In the genomic region with DNA sequence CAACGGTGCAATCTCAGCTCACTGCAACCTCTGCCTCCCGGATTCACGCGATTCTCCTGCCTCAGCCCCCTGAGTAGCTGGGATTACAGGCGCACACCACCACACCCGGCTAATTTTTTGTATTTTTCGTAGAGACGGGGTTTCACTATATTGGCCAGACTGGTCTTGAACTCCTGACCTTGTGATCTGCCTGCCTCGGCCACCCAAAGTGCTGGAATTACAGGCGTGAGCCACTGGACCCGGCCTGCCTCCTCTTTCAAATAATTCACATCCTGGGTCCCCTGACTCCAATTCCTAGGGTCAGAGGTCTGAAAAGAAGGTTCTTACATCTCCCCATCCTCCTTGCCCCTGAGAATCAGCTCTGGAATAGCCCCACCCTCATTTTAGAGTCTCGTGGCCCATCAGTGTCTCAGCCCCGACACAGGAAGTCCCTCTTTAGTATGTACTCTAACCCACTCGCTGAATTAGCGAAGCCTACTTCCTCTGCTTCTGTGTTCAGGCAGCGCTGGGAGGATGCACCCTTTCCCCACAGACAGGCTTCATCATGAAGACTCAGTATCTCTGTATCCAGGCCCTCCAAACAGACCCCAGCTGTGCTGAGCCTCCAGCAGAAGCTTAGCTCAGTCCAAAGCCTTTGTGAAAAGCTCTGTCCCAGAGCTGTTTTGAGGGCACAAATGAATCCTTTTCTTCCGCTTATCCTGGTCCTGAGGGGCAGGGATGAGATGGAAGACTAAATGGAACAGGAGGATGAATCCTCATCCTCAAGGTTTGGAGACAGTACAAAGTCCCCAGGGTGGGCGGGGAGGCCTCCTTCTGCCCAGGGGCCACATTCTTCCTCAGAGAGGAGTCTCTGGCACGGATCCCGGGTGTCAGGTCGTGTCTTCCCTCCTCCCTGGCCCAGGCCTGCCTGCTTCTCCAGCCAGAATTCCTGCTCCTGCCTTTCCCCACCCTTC, we compare ENCODE assay signal across 8 cellular contexts. TPM values are rescaled to one million over a fixed set of nuclear protein-coding genes. Genes with fewer than 3 reads are reported as not detected.
DNase-seq lines count a peak whose midpoint lies in the region; ATAC-seq and TF ChIP-seq lines count a peak whose summit lies in the region.

No MANE protein-coding gene starts in this region.

- no peaks in the 10 kb centered on the region for H3K27me3 ChIP-seq in BLaER1

- H3K27ac Mint-ChIP-seq in central memory CD8-positive, alpha-beta T cell (ENCODE audit: low read depth) = peak overlapping the region; percentile 91
- peak overlapping the region; percentile 95 for H3K27ac Mint-ChIP-seq in neural crest cell (ENCODE audit: unreplicated experiment)

- peak in 1 of 2 donors; percentile 41 for DNase-seq in central memory CD8-positive, alpha-beta T cell (ENCODE audit: low spot score in 2 of 2)
- DNase-seq in neural crest cell (ENCODE audit: low read depth, low spot score) (no peak), AML-193 (lab: John Stamatoyannopoulos, UW) (no peak)

- peak overlapping the region; percentile 79 for H3K4me3 Mint-ChIP-seq in central memory CD8-positive, alpha-beta T cell
- H3K4me3 Mint-ChIP-seq in neural crest cell = no peak overlapping the region

- peak overlapping the region; percentile 89 for H3K9ac ChIP-seq in BLaER1

- H3K36me3 ChIP-seq in BLaER1 = no peaks in the 10 kb centered on the region

- H4K20me1 ChIP-seq in BLaER1 = no peaks in the 10 kb centered on the region

- H3K36me3 Mint-ChIP-seq in central memory CD8-positive, alpha-beta T cell (ENCODE audit: insufficient read depth) = peaks cover 12% of the 10 kb centered on the region
- H3K36me3 Mint-ChIP-seq in neural crest cell (ENCODE audit: low read depth) = no peaks in the 10 kb centered on the region

- H3K9me3 ChIP-seq in BLaER1 = no peaks in the 10 kb centered on the region

- H3K4me3 ChIP-seq in BLaER1 = peak overlapping the region; percentile 68

- peak overlapping the region; percentile 97 for H3K27ac ChIP-seq in BLaER1

- peak overlapping the region; percentile 97 for H3K4me2 ChIP-seq in BLaER1

- no peaks in the 10 kb centered on the region for H3K27me3 Mint-ChIP-seq in central memory CD8-positive, alpha-beta T cell
- H3K27me3 Mint-ChIP-seq in neural crest cell (ENCODE audit: low read depth) = no peaks in the 10 kb centered on the region

- ATAC-seq in GM18861 (IDR thresholded peaks at IDR 0.05; ENCODE audit: unreplicated experiment) = peak; percentile 54
- peak; percentile 58 for ATAC-seq in HG03108 (IDR thresholded peaks at IDR 0.05; ENCODE audit: unreplicated experiment)
- peak; percentile 61 for ATAC-seq in SK-N-SH treated with all-trans-retinoic acid at 6 μM for 48 hours
- ATAC-seq in central memory CD8-positive, alpha-beta T cell (replicated peaks; ENCODE audit: extremely low read depth, poor library complexity, severe bottlenecking) = peak; percentile 74
- no peak for ATAC-seq in GM18870 (IDR thresholded peaks at IDR 0.05; ENCODE audit: unreplicated experiment)

- TF ChIP-seq CTCF in neural crest cell (conservative IDR thresholded peaks at IDR 0.05) = no peak

- H3K9me3 Mint-ChIP-seq in central memory CD8-positive, alpha-beta T cell = no peaks in the 10 kb centered on the region
- no peaks in the 10 kb centered on the region for H3K9me3 Mint-ChIP-seq in neural crest cell

- peaks cover 93% of the 10 kb centered on the region for H3K4me1 ChIP-seq in BLaER1

- peaks cover 55% of the 10 kb centered on the region for H3K4me1 Mint-ChIP-seq in central memory CD8-positive, alpha-beta T cell
- peaks cover 23% of the 10 kb centered on the region for H3K4me1 Mint-ChIP-seq in neural crest cell

TF ChIP-seq in SK-N-SH treated with all-trans-retinoic acid at 6 μM for 48 hours, 23 proteins besides CTCF, POLR2A, EP300 and RAD21 (continues in another document):
- TF ChIP-seq OSR1 (CRISPR knock-in tag; IDR thresholded peaks at IDR 0.05) (no peak), ZC3H10 (CRISPR knock-in tag; IDR thresholded peaks at IDR 0.05) (no peak), CSDC2 (CRISPR knock-in tag; IDR thresholded peaks at IDR 0.05) (no peak), ZFP30 (CRISPR knock-in tag; IDR thresholded peaks at IDR 0.05) (no peak), GLIS3 (CRISPR knock-in tag; IDR thresholded peaks at IDR 0.05) (no peak), ZNF70 (CRISPR knock-in tag; IDR thresholded peaks at IDR 0.05) (no peak), BACH2 (CRISPR knock-in tag; IDR thresholded peaks at IDR 0.05; ENCODE audit: borderline replicate concordance) (no peak), TCF4 (CRISPR knock-in tag; IDR thresholded peaks at IDR 0.05; ENCODE audit: borderline replicate concordance) (no peak), RARB (CRISPR knock-in tag; IDR thresholded peaks at IDR 0.05) (no peak)
- TF ChIP-seq, protein P1, sequence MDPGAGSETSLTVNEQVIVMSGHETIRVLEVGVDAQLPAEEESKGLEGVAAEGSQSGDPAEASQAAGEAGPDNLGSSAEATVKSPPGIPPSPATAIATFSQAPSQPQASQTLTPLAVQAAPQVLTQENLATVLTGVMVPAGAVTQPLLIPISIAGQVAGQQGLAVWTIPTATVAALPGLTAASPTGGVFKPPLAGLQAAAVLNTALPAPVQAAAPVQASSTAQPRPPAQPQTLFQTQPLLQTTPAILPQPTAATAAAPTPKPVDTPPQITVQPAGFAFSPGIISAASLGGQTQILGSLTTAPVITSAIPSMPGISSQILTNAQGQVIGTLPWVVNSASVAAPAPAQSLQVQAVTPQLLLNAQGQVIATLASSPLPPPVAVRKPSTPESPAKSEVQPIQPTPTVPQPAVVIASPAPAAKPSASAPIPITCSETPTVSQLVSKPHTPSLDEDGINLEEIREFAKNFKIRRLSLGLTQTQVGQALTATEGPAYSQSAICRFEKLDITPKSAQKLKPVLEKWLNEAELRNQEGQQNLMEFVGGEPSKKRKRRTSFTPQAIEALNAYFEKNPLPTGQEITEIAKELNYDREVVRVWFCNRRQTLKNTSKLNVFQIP (CRISPR knock-in tag; IDR thresholded peaks at IDR 0.05; ENCODE audit: borderline replicate concordance, low read depth) = no peak
- TF ChIP-seq, protein P2, sequence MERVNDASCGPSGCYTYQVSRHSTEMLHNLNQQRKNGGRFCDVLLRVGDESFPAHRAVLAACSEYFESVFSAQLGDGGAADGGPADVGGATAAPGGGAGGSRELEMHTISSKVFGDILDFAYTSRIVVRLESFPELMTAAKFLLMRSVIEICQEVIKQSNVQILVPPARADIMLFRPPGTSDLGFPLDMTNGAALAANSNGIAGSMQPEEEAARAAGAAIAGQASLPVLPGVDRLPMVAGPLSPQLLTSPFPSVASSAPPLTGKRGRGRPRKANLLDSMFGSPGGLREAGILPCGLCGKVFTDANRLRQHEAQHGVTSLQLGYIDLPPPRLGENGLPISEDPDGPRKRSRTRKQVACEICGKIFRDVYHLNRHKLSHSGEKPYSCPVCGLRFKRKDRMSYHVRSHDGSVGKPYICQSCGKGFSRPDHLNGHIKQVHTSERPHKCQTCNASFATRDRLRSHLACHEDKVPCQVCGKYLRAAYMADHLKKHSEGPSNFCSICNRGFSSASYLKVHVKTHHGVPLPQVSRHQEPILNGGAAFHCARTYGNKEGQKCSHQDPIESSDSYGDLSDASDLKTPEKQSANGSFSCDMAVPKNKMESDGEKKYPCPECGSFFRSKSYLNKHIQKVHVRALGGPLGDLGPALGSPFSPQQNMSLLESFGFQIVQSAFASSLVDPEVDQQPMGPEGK (CRISPR knock-in tag; IDR thresholded peaks at IDR 0.05; ENCODE audit: borderline replicate concordance) = no peak
- TF ChIP-seq, protein P3, sequence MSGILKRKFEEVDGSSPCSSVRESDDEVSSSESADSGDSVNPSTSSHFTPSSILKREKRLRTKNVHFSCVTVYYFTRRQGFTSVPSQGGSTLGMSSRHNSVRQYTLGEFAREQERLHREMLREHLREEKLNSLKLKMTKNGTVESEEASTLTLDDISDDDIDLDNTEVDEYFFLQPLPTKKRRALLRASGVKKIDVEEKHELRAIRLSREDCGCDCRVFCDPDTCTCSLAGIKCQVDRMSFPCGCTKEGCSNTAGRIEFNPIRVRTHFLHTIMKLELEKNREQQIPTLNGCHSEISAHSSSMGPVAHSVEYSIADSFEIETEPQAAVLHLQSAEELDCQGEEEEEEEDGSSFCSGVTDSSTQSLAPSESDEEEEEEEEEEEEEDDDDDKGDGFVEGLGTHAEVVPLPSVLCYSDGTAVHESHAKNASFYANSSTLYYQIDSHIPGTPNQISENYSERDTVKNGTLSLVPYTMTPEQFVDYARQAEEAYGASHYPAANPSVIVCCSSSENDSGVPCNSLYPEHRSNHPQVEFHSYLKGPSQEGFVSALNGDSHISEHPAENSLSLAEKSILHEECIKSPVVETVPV (CRISPR knock-in tag; IDR thresholded peaks at IDR 0.05) = no peak
- TF ChIP-seq, protein P4, sequence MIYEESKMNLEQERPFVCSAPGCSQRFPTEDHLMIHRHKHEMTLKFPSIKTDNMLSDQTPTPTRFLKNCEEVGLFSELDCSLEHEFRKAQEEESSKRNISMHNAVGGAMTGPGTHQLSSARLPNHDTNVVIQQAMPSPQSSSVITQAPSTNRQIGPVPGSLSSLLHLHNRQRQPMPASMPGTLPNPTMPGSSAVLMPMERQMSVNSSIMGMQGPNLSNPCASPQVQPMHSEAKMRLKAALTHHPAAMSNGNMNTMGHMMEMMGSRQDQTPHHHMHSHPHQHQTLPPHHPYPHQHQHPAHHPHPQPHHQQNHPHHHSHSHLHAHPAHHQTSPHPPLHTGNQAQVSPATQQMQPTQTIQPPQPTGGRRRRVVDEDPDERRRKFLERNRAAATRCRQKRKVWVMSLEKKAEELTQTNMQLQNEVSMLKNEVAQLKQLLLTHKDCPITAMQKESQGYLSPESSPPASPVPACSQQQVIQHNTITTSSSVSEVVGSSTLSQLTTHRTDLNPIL (CRISPR knock-in tag; IDR thresholded peaks at IDR 0.05; ENCODE audit: low read depth) = no peak

RNA-seq across cellular contexts. Expression of a gene that starts 3.5 kb away (rescaled TPM):
- not detected in 2 replicates for total RNA-seq in neural crest cell

RNA-seq across cellular contexts. Expression of a gene that starts 14.9 kb away (rescaled TPM):
- total RNA-seq in neural crest cell = 1.9 and 2.4 TPM in 2 replicates

RNA-seq across cellular contexts. Expression of a gene that starts 25.1 kb away (rescaled TPM):
- 476 and 492 TPM in 2 replicates for total RNA-seq in neural crest cell

RNA-seq across cellular contexts. Expression of a gene that starts 30.6 kb away (rescaled TPM):
- 37.9 TPM in 2 replicates for total RNA-seq in neural crest cell

RNA-seq across cellular contexts. Expression of a gene that starts 56.9 kb away (rescaled TPM):
- 93.2 and 94.3 TPM in 2 replicates for total RNA-seq in neural crest cell
